2 cellular contexts compared by ENCODE assay signal in the genomic region with DNA sequence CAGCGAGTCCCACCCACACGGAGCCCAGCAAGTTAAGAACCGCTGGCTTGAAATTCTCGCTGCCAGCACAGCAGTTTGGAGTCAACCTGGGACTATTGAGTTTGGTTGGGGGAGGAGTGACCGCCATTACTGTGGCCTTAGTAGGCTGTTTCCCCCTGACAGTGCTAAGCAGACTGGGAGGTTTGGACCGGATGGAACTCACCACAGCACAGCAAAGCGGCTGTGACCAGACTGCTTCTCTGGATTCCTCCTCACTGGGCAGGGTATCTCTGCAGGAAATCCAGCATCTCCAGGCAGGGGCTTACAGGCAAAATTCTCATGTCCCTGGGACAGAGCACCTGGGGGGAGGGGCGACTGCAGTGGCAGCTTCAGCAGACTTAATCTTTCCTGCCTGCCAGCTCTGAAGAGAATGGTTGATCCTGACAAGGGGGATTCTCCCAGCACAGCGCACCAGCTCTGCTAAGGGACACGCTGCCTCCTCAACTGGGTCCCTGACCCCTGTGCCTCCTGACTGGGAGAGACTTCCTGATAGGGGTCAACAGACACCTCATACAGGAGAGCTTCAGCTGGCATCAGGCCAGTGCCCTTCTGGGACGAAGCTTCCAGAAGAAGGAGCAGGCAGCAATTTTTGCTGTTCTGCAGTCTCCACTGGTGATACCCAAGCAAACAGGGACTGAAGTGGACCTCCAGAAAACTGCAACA.
TF ChIP-seq lines count a peak whose summit lies in the region.

No MANE protein-coding gene starts in this region.

TF ChIP-seq in HepG2, 621 proteins besides CTCF, POLR2A, EP300 and RAD21:
- TF ChIP-seq TAF15 (IDR thresholded peaks at IDR 0.05; ENCODE audit: low read depth, low read length, poor library complexity, severe bottlenecking) (no peak), HCFC1 (IDR thresholded peaks at IDR 0.05; ENCODE audit: low read depth, low read length) (no peak), MTF2 (CRISPR knock-in tag; IDR thresholded peaks at IDR 0.05; ENCODE audit: borderline replicate concordance) (no peak), ZNF543 (CRISPR knock-in tag; IDR thresholded peaks at IDR 0.05) (no peak), PHB2 (IDR thresholded peaks at IDR 0.05; ENCODE audit: partially characterized antibody) (no peak), ZNF20 (CRISPR knock-in tag; IDR thresholded peaks at IDR 0.05) (no peak), ZNF563 (CRISPR knock-in tag; IDR thresholded peaks at IDR 0.05) (no peak), ISL2 (CRISPR knock-in tag; IDR thresholded peaks at IDR 0.05) (no peak), ZNF180 (CRISPR knock-in tag; IDR thresholded peaks at IDR 0.05; ENCODE audit: borderline replicate concordance, low read depth) (no peak), ETV5 (CRISPR knock-in tag; IDR thresholded peaks at IDR 0.05; ENCODE audit: borderline replicate concordance) (no peak)
- TF ChIP-seq, protein P1, sequence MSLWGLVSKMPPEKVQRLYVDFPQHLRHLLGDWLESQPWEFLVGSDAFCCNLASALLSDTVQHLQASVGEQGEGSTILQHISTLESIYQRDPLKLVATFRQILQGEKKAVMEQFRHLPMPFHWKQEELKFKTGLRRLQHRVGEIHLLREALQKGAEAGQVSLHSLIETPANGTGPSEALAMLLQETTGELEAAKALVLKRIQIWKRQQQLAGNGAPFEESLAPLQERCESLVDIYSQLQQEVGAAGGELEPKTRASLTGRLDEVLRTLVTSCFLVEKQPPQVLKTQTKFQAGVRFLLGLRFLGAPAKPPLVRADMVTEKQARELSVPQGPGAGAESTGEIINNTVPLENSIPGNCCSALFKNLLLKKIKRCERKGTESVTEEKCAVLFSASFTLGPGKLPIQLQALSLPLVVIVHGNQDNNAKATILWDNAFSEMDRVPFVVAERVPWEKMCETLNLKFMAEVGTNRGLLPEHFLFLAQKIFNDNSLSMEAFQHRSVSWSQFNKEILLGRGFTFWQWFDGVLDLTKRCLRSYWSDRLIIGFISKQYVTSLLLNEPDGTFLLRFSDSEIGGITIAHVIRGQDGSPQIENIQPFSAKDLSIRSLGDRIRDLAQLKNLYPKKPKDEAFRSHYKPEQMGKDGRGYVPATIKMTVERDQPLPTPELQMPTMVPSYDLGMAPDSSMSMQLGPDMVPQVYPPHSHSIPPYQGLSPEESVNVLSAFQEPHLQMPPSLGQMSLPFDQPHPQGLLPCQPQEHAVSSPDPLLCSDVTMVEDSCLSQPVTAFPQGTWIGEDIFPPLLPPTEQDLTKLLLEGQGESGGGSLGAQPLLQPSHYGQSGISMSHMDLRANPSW (CRISPR knock-in tag; IDR thresholded peaks at IDR 0.05; ENCODE audit: borderline replicate concordance): no peak
- TF ChIP-seq, protein P2, sequence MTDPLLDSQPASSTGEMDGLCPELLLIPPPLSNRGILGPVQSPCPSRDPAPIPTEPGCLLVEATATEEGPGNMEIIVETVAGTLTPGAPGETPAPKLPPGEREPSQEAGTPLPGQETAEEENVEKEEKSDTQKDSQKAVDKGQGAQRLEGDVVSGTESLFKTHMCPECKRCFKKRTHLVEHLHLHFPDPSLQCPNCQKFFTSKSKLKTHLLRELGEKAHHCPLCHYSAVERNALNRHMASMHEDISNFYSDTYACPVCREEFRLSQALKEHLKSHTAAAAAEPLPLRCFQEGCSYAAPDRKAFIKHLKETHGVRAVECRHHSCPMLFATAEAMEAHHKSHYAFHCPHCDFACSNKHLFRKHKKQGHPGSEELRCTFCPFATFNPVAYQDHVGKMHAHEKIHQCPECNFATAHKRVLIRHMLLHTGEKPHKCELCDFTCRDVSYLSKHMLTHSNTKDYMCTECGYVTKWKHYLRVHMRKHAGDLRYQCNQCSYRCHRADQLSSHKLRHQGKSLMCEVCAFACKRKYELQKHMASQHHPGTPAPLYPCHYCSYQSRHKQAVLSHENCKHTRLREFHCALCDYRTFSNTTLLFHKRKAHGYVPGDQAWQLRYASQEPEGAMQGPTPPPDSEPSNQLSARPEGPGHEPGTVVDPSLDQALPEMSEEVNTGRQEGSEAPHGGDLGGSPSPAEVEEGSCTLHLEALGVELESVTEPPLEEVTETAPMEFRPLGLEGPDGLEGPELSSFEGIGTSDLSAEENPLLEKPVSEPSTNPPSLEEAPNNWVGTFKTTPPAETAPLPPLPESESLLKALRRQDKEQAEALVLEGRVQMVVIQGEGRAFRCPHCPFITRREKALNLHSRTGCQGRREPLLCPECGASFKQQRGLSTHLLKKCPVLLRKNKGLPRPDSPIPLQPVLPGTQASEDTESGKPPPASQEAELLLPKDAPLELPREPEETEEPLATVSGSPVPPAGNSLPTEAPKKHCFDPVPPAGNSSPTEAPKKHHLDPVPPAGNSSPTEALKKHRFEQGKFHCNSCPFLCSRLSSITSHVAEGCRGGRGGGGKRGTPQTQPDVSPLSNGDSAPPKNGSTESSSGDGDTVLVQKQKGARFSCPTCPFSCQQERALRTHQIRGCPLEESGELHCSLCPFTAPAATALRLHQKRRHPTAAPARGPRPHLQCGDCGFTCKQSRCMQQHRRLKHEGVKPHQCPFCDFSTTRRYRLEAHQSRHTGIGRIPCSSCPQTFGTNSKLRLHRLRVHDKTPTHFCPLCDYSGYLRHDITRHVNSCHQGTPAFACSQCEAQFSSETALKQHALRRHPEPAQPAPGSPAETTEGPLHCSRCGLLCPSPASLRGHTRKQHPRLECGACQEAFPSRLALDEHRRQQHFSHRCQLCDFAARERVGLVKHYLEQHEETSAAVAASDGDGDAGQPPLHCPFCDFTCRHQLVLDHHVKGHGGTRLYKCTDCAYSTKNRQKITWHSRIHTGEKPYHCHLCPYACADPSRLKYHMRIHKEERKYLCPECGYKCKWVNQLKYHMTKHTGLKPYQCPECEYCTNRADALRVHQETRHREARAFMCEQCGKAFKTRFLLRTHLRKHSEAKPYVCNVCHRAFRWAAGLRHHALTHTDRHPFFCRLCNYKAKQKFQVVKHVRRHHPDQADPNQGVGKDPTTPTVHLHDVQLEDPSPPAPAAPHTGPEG (CRISPR knock-in tag; IDR thresholded peaks at IDR 0.05): no peak

TF ChIP-seq in H1, 55 proteins besides CTCF, POLR2A, EP300 and RAD21:
- TF ChIP-seq YY1 (IDR thresholded peaks at IDR 0.05; ENCODE audit: low read depth, low read length) (peak; percentile 50; the same call in 1 of the 2 replicates), TEAD4 (IDR thresholded peaks at IDR 0.05; ENCODE audit: low read depth, low read length) (no peak), CREB1 (IDR thresholded peaks at IDR 0.05) (no peak)
